In genomic region chr4:174377613-174378012, GRCh38 we compare ENCODE assay signal across 27 cellular contexts.
DNase-seq lines count a peak whose midpoint lies in the region; ATAC-seq, FAIRE-seq and TF ChIP-seq lines count a peak whose summit lies in the region.
"Had no signal": no experiment of that assay in that cellular context is flagged by ENCODE, and none has a peak within 500 bp of the region (broad histone marks: within the 10 kb centered on the region; RNA-seq: fewer than 3 reads in every experiment).

No MANE protein-coding gene starts in this region.

- H3K4me1 ChIP-seq in mammary epithelial cell (ENCODE audit: insufficient read depth, low read length) (peaks cover 5% of the 10 kb centered on the region), breast epithelium (no peaks in the 10 kb centered on the region), astrocyte (ENCODE audit: insufficient read depth, low read length) (no peaks in the 10 kb centered on the region), neural progenitor cell (peaks cover 9% of the 10 kb centered on the region)
- H3K4me1 ChIP-seq: left lung, thyroid gland had no signal

- in situ Hi-C loops in mammary epithelial cell (cut with MboI; ENCODE audit: low sequenced_read_pairs in 2 of 2), result no loop called here

- H4K20me1 ChIP-seq in mammary epithelial cell (ENCODE audit: insufficient read depth, low read length), result no peaks in the 10 kb centered on the region
- no peaks in the 10 kb centered on the region for H4K20me1 ChIP-seq in astrocyte (ENCODE audit: insufficient read depth, low read length)
- H4K20me1 ChIP-seq in neural progenitor cell (ENCODE audit: low read depth), result no peaks in the 10 kb centered on the region

- H3K4me1 Mint-ChIP-seq in astrocyte (ENCODE audit: low read depth, unreplicated experiment) (peaks cover 8% of the 10 kb centered on the region), neural progenitor cell (peaks cover 13% of the 10 kb centered on the region)
- H3K4me1 Mint-ChIP-seq: activated CD8-positive, alpha-beta memory T cell treated with anti-CD3 and anti-CD28 coated beads, Interleukin-2, amount 10 ng/mL, durations not matched to agents 7 days and 5 days; CD8-positive, alpha-beta memory T cell; stimulated activated naive CD8-positive, alpha-beta T cell treated with anti-CD3 and anti-CD28 coated beads, Interleukin-15, amount 100 ng/mL, for 72 hours had no signal

- no peak overlapping the region for H3K9ac ChIP-seq in mammary epithelial cell (ENCODE audit: insufficient read depth, low read length)
- H3K9ac ChIP-seq in astrocyte (ENCODE audit: low read length), result no peak overlapping the region
- no peak overlapping the region for H3K9ac ChIP-seq in neural progenitor cell

- H3K9me3 Mint-ChIP-seq in astrocyte (ENCODE audit: unreplicated experiment), result no peaks in the 10 kb centered on the region
- no peaks in the 10 kb centered on the region for H3K9me3 Mint-ChIP-seq in neural progenitor cell
- H3K9me3 Mint-ChIP-seq: activated T-helper 1 cell treated with anti-CD3 and anti-CD28 coated beads, Interleukin-12 subunit alpha, Interleukin-12 subunit beta, Interleukin-2, Interleukin-4 antibody, amounts not matched to agents 30 ng/mL and 10 ng/mL and 1 ng/mL, durations not matched to agents 14 hours and 24 hours and 36 hours; immature natural killer cell; stimulated activated naive CD8-positive, alpha-beta T cell treated with anti-CD3 and anti-CD28 coated beads, Interleukin-15, amount 100 ng/mL, for 72 hours had no signal

- no peak for ATAC-seq in HG03039 (IDR thresholded peaks at IDR 0.05; ENCODE audit: unreplicated experiment)
- ATAC-seq: activated CD8-positive, alpha-beta memory T cell treated with anti-CD3 and anti-CD28 coated beads, Interleukin-2, amount 10 ng/mL, durations not matched to agents 7 days and 5 days; left lung; stimulated activated naive CD8-positive, alpha-beta T cell treated with anti-CD3 and anti-CD28 coated beads, Interleukin-15, amount 100 ng/mL, for 72 hours had no signal

- H3K4me3 ChIP-seq in mammary epithelial cell (replicated peaks in 1 of 3; ENCODE audit: insufficient read depth in 1 of 3, low read depth in 2 of 3, low read length in 3 of 3) (no peak overlapping the region), breast epithelium (no peak overlapping the region), astrocyte (ENCODE audit: insufficient read depth, low read depth, low read length) (no peak overlapping the region), fibroblast of mammary gland (ENCODE audit: control insufficient read depth, low read depth, low read length) (no peak overlapping the region), neural progenitor cell (no peak overlapping the region)
- H3K4me3 ChIP-seq: left lung, thyroid gland had no signal

- no TSS peak for BruUV-seq in mammary epithelial cell (replicated peaks; lab: Mats Ljungman, UMichigan)

- H2AFZ ChIP-seq in mammary epithelial cell (ENCODE audit: low read depth, low read length), result no peak overlapping the region
- H2AFZ ChIP-seq in astrocyte (ENCODE audit: low read depth, low read length), result no peak overlapping the region
- no peak overlapping the region for H2AFZ ChIP-seq in neural progenitor cell (replicated peaks)

- DNase-seq in mammary epithelial cell (peak; percentile 17), breast epithelium (ENCODE audit: low spot score in 2 of 2) (no peak), astrocyte (ENCODE audit: low read depth) (peak; percentile 25), fibroblast of mammary gland (ENCODE audit: low read depth) (peak; percentile 43), stromal cell of bone marrow (ENCODE audit: low read depth) (peak; percentile 21), neural progenitor cell (ENCODE audit: low spot score) (no peak)
- DNase-seq in activated naive CD4-positive, alpha-beta T cell treated with anti-CD3 and anti-CD28 coated beads, Interleukin-2, amount 50 U/mL, for 16 hours, result no peak
- DNase-seq: activated CD4-positive, alpha-beta T cell treated with anti-CD3 and anti-CD28 coated beads, Interleukin-2, amount 50 U/mL, for 1 hour; activated CD8-positive, alpha-beta memory T cell treated with anti-CD3 and anti-CD28 coated beads, Interleukin-2, amount 10 ng/mL, durations not matched to agents 7 days and 5 days; CD8-positive, alpha-beta memory T cell; DMS153; immature natural killer cell; left lung; NCI-H1092 treated with DMSO at 0.1 percent for 48 hours; NCI-H187; NCI-H526 treated with DMSO at 0.1 percent for 48 hours; stimulated activated CD4-positive, alpha-beta T cell treated with anti-CD3 and anti-CD28 coated beads, Interleukin-15, amount 100 ng/mL, for 24 hours; stimulated activated naive CD8-positive, alpha-beta T cell treated with anti-CD3 and anti-CD28 coated beads, Interleukin-15, amount 100 ng/mL, for 72 hours; T1000; thyroid gland had no signal

- H3K9me3 ChIP-seq in mammary epithelial cell (replicated peaks; ENCODE audit: insufficient read depth, low read length) (no peaks in the 10 kb centered on the region), breast epithelium (no peaks in the 10 kb centered on the region), astrocyte (ENCODE audit: insufficient read depth, low read depth, low read length) (no peaks in the 10 kb centered on the region), neural progenitor cell (ENCODE audit: low read depth) (no peaks in the 10 kb centered on the region)
- H3K9me3 ChIP-seq: left lung, neutrophil, thyroid gland had no signal

- H3K27me3 Mint-ChIP-seq in astrocyte (ENCODE audit: low read depth, unreplicated experiment) (no peaks in the 10 kb centered on the region), neural progenitor cell (ENCODE audit: insufficient read depth, low read depth) (peaks cover 5% of the 10 kb centered on the region)
- H3K27me3 Mint-ChIP-seq: progenitor cell of endocrine pancreas; stimulated activated naive CD8-positive, alpha-beta T cell treated with anti-CD3 and anti-CD28 coated beads, Interleukin-15, amount 100 ng/mL, for 72 hours had no signal

- H3K36me3 ChIP-seq in mammary epithelial cell (ENCODE audit: insufficient read depth, low read length) (no peaks in the 10 kb centered on the region), breast epithelium (no peaks in the 10 kb centered on the region), astrocyte (ENCODE audit: insufficient read depth, low read length) (no peaks in the 10 kb centered on the region), neural progenitor cell (no peaks in the 10 kb centered on the region)
- H3K36me3 ChIP-seq: left lung, neutrophil, thyroid gland had no signal

- H3K36me3 Mint-ChIP-seq in astrocyte (ENCODE audit: low read depth, unreplicated experiment) (no peaks in the 10 kb centered on the region), neural progenitor cell (no peaks in the 10 kb centered on the region)
- H3K36me3 Mint-ChIP-seq: activated CD8-positive, alpha-beta memory T cell treated with anti-CD3 and anti-CD28 coated beads, Interleukin-2, amount 10 ng/mL, durations not matched to agents 7 days and 5 days; activated naive CD8-positive, alpha-beta T cell; CD8-positive, alpha-beta memory T cell; immature natural killer cell had no signal

- no peak for TF ChIP-seq CTCF in mammary epithelial cell (conservative IDR thresholded peaks at IDR 0.05 in 1 of 2, IDR thresholded peaks at IDR 0.05 in 1 of 2; ENCODE audit: extremely low read depth in 1 of 2, insufficient read depth in 1 of 2, low read depth in 1 of 2, low read length in 2 of 2)
- TF ChIP-seq CTCF in breast epithelium (IDR thresholded peaks at IDR 0.05), result no peak
- no peak for TF ChIP-seq CTCF in astrocyte (IDR thresholded peaks at IDR 0.05; ENCODE audit: insufficient read depth, low read depth, low read length)
- TF ChIP-seq CTCF in fibroblast of mammary gland (conservative IDR thresholded peaks at IDR 0.05; ENCODE audit: control insufficient read depth, insufficient read depth, low read depth, low read length), result no peak
- no peak for TF ChIP-seq CTCF in neural progenitor cell (IDR thresholded peaks at IDR 0.05)

- no peak overlapping the region for H3K27ac Mint-ChIP-seq in astrocyte (ENCODE audit: unreplicated experiment)
- H3K27ac Mint-ChIP-seq in neural progenitor cell, result no peak overlapping the region
- H3K27ac Mint-ChIP-seq: activated CD8-positive, alpha-beta memory T cell treated with anti-CD3 and anti-CD28 coated beads, Interleukin-2, amount 10 ng/mL, durations not matched to agents 7 days and 5 days; activated naive CD8-positive, alpha-beta T cell; activated T-helper 1 cell treated with anti-CD3 and anti-CD28 coated beads, Interleukin-12 subunit alpha, Interleukin-12 subunit beta, Interleukin-2, Interleukin-4 antibody, amounts not matched to agents 30 ng/mL and 10 ng/mL and 1 ng/mL, durations not matched to agents 14 hours and 24 hours and 36 hours; CD8-positive, alpha-beta memory T cell; immature natural killer cell; progenitor cell of endocrine pancreas; stimulated activated naive CD8-positive, alpha-beta T cell treated with anti-CD3 and anti-CD28 coated beads, Interleukin-15, amount 100 ng/mL, for 72 hours had no signal

- H3K4me2 ChIP-seq in mammary epithelial cell (ENCODE audit: insufficient read depth, low read depth, low read length) (no peak overlapping the region), astrocyte (ENCODE audit: low read length) (no peak overlapping the region), neural progenitor cell (no peak overlapping the region)

- no peak for FAIRE-seq in astrocyte (lab: Jason Lieb, UNC)
- FAIRE-seq: frontal cortex, H54 had no signal

- CTCF ChIA-PET in mammary epithelial cell (lab: Charles Lee; ENCODE audit: low non-redundant PET), result no interaction called here

- H3K27ac ChIP-seq in mammary epithelial cell (ENCODE audit: insufficient read depth, low read depth, low read length) (no peak overlapping the region), breast epithelium (no peak overlapping the region), astrocyte (ENCODE audit: low read depth, low read length) (no peak overlapping the region), neural progenitor cell (no peak overlapping the region)
- H3K27ac ChIP-seq: left lung, neutrophil, thyroid gland had no signal

- no peak overlapping the region for H3K4me3 Mint-ChIP-seq in astrocyte (ENCODE audit: unreplicated experiment)
- H3K4me3 Mint-ChIP-seq in neural progenitor cell, result no peak overlapping the region
- H3K4me3 Mint-ChIP-seq: activated CD8-positive, alpha-beta memory T cell treated with anti-CD3 and anti-CD28 coated beads, Interleukin-2, amount 10 ng/mL, durations not matched to agents 7 days and 5 days; activated naive CD8-positive, alpha-beta T cell; activated T-helper 1 cell treated with anti-CD3 and anti-CD28 coated beads, Interleukin-12 subunit alpha, Interleukin-12 subunit beta, Interleukin-2, Interleukin-4 antibody, amounts not matched to agents 30 ng/mL and 10 ng/mL and 1 ng/mL, durations not matched to agents 14 hours and 24 hours and 36 hours; CD8-positive, alpha-beta memory T cell; immature natural killer cell; stimulated activated naive CD8-positive, alpha-beta T cell treated with anti-CD3 and anti-CD28 coated beads, Interleukin-15, amount 100 ng/mL, for 72 hours had no signal

- WGBS in mammary epithelial cell (ENCODE audit: low coverage, missing lambda C conversion rate), result 54% methylated on average over 2 of the region's 2 CpGs

- intact Hi-C loops in mammary epithelial cell (cut with micrococcal nuclease) (no loop called here), breast epithelium (cut with DNase I; ENCODE audit: low total_unique reads) (no loop called here)

- no peaks in the 10 kb centered on the region for H3K27me3 ChIP-seq in mammary epithelial cell (ENCODE audit: insufficient read depth, low read length)
- no peaks in the 10 kb centered on the region for H3K27me3 ChIP-seq in breast epithelium
- no peaks in the 10 kb centered on the region for H3K27me3 ChIP-seq in astrocyte (ENCODE audit: insufficient read depth, low read length)
- H3K27me3 ChIP-seq in neural progenitor cell, result no peaks in the 10 kb centered on the region
- H3K27me3 ChIP-seq: left lung, neutrophil, thyroid gland had no signal

- H3F3A ChIP-seq in neural progenitor cell (ENCODE audit: low read depth), result no peaks in the 10 kb centered on the region

- H3K79me2 ChIP-seq in mammary epithelial cell (ENCODE audit: insufficient read depth, low read length), result no peaks in the 10 kb centered on the region
- H3K79me2 ChIP-seq in astrocyte (ENCODE audit: insufficient read depth, low read length), result no peaks in the 10 kb centered on the region
- no peaks in the 10 kb centered on the region for H3K79me2 ChIP-seq in neural progenitor cell (ENCODE audit: low read depth)

- TF ChIP-seq POLR2A in breast epithelium (IDR thresholded peaks at IDR 0.05), result no peak

- dilution Hi-C loops in mammary epithelial cell (cut with HindIII; ENCODE audit: low sequenced_read_pairs), result no loop called here

Comparison
In these comparisons a context has a peak if more than half of its experiments do, and no peak if none do; other contexts are left out.
1. DNase-seq: peak in mammary epithelial cell (single experiment), astrocyte (single experiment), fibroblast of mammary gland (single experiment) and stromal cell of bone marrow (single experiment); none in breast epithelium (0 of 2), neural progenitor cell (single experiment) and activated naive CD4-positive, alpha-beta T cell treated with anti-CD3 and anti-CD28 coated beads, Interleukin-2, amount 50 U/mL, for 16 hours (single experiment).